12 cellular contexts compared by ENCODE assay signal in genomic region chr19:6586726-6587092, GRCh38. TPM values are rescaled to one million over a fixed set of nuclear protein-coding genes. Genes with fewer than 3 reads are reported as not detected.
DNase-seq lines count a peak whose midpoint lies in the region; ATAC-seq, FAIRE-seq and TF ChIP-seq lines count a peak whose summit lies in the region.
"Had no signal": no experiment of that assay in that cellular context is flagged by ENCODE, and none has a peak within 500 bp of the region (broad histone marks: within the 10 kb centered on the region; RNA-seq: fewer than 3 reads in every experiment).

No MANE protein-coding gene starts in this region.

- WGBS in HepG2 (ENCODE audit: low lambda C conversion rate): 4% methylated on average over 4 of the region's 4 CpGs
- 11% methylated on average over 4 of the region's 4 CpGs for WGBS in right lobe of liver (ENCODE audit: insufficient coverage, low coverage, low lambda C conversion rate, missing lambda C conversion rate)
- WGBS in heart right ventricle, 2 donors: 2 to 10% methylated on average over 4 of the region's 4 CpGs

- peaks cover 3 to 59% of the 10 kb centered on the region in 2 experiments; a peak in 3 of 5 replicates for H3K27me3 ChIP-seq in HepG2 (ENCODE audit: control insufficient read depth in 1 of 2, insufficient read depth in 2 of 2, low read length in 2 of 2)
- H3K27me3 ChIP-seq in right lobe of liver: peaks cover 0 to 19% of the 10 kb centered on the region in 2 donors
- H3K27me3 ChIP-seq in heart right ventricle: peaks cover 19 to 95% (median 85%) of the 10 kb centered on the region in 7 donors

- H3K4me1 ChIP-seq in HepG2 (ENCODE audit: insufficient read depth, low read length) (peaks cover 7% of the 10 kb centered on the region), right lobe of liver (no peaks in the 10 kb centered on the region), heart right ventricle (peaks cover 0 to 45% (median 19%) of the 10 kb centered on the region in 9 donors)

- no peak overlapping the region for H3K9ac ChIP-seq in HepG2 (ENCODE audit: insufficient read depth, low read depth, low read length)

- CTCF ChIA-PET in HepG2 (lab: Yijun Ruan, JAX; ENCODE audit: low intra/inter-chr PET ratio, low total read pairs): no interaction called here
- CTCF ChIA-PET in activated CD4-positive, alpha-beta memory T cell treated with anti-CD3 and anti-CD28 coated beads for 36 hours (lab: Charles Lee): no interaction called here

- in situ Hi-C loops in HepG2 (cut with HindIII; ENCODE audit: extremely low pct_ligation_motif_present, low pct_unique_long_range_greater_than_20kb): no loop called here

- no peak for TF ChIP-seq CTCF in HepG2 (CRISPR knock-in tag; IDR thresholded peaks at IDR 0.05)
- no peak for TF ChIP-seq CTCF in right lobe of liver (IDR thresholded peaks at IDR 0.05)
- TF ChIP-seq CTCF in heart right ventricle (IDR thresholded peaks at IDR 0.05): no peak

- POLR2A ChIA-PET in HepG2 (lab: Yijun Ruan, JAX): no interaction called here
- POLR2A ChIA-PET in activated CD4-positive, alpha-beta memory T cell treated with anti-CD3 and anti-CD28 coated beads for 36 hours (lab: Charles Lee): interaction anchor here (0.8 kb wide), 1 partner anchor 29 kb away, joined by 3 read pairs; no protein-coding TSS in a partner anchor

- no peak for TF ChIP-seq EP300 in HepG2 (IDR thresholded peaks at IDR 0.05; ENCODE audit: low read depth in 2 of 2, low read length in 2 of 2)
- TF ChIP-seq EP300 in HepG2 (CRISPR knock-in tag; IDR thresholded peaks at IDR 0.05; ENCODE audit: borderline replicate concordance): no peak

- TF ChIP-seq POLR2A in HepG2 (IDR thresholded peaks at IDR 0.05; ENCODE audit: insufficient read depth in 1 of 2, low read depth in 2 of 2, low read length in 2 of 2) (no peak), right lobe of liver (IDR thresholded peaks at IDR 0.05) (no peak), H54 (IDR thresholded peaks at IDR 0.05; ENCODE audit: low read depth, low read length) (no peak)

- no peak overlapping the region for H3K4me3 ChIP-seq in HepG2 (replicated peaks in 1 of 3; ENCODE audit: insufficient read depth in 1 of 3, low read depth in 2 of 3, low read length in 3 of 3)
- no peak overlapping the region for H3K4me3 ChIP-seq in right lobe of liver
- peak overlapping the region; percentile 40; the same call in 1 of the 2 replicates for H3K4me3 ChIP-seq in iPS-18c (ENCODE audit: insufficient read depth, low read depth, low read length)
- no peak overlapping the region for H3K4me3 ChIP-seq in heart right ventricle
- H3K4me3 ChIP-seq: esophagus muscularis mucosa, left lung had no signal

- H3K36me3 ChIP-seq in HepG2 (replicated peaks in 1 of 2; ENCODE audit: control insufficient read depth in 1 of 2, insufficient read depth in 2 of 2, low read length in 2 of 2) (no peaks in the 10 kb centered on the region), right lobe of liver (no peaks in the 10 kb centered on the region), heart right ventricle (no peaks in the 10 kb centered on the region)
- H3K36me3 ChIP-seq: esophagus muscularis mucosa, left lung had no signal

- no TSS peak for BruUV-seq in HepG2 (replicated peaks; lab: Mats Ljungman, UMichigan)

- no peaks in the 10 kb centered on the region for H3K9me3 Mint-ChIP-seq in activated CD4-positive, alpha-beta memory T cell treated with anti-CD3 and anti-CD28 coated beads for 36 hours

- peak overlapping the region; percentile 44; the same call in 1 of the 2 replicates for H3K4me2 ChIP-seq in HepG2 (ENCODE audit: low read depth, low read length)

- H3K9me3 ChIP-seq in HepG2 (ENCODE audit: low read length) (no peaks in the 10 kb centered on the region), right lobe of liver (no peaks in the 10 kb centered on the region), iPS-18c (ENCODE audit: control insufficient read depth, insufficient read depth, low read length) (no peaks in the 10 kb centered on the region), heart right ventricle (no peaks in the 10 kb centered on the region)
- H3K9me3 ChIP-seq: esophagus muscularis mucosa, left lung had no signal

- no peak overlapping the region for H3K27ac Mint-ChIP-seq in activated CD4-positive, alpha-beta memory T cell treated with anti-CD3 and anti-CD28 coated beads for 36 hours

- no peak overlapping the region for H2AFZ ChIP-seq in HepG2 (ENCODE audit: low read length)

- no peak for ATAC-seq in HepG2
- no peak for ATAC-seq in right lobe of liver
- no peak for ATAC-seq in HG03139 (IDR thresholded peaks at IDR 0.05; ENCODE audit: unreplicated experiment)
- ATAC-seq in heart right ventricle: no peak

- intact Hi-C loops in HepG2 (cut with micrococcal nuclease; ENCODE audit: unreplicated experiment): no loop called here
- intact Hi-C loops in right lobe of liver (cut with DNase I): no loop called here
- intact Hi-C loops in activated CD4-positive, alpha-beta memory T cell treated with anti-CD3 and anti-CD28 coated beads for 36 hours (cut with micrococcal nuclease): no loop called here
- intact Hi-C loops in heart right ventricle (cut with DNase I): no loop called here

- H3K4me3 Mint-ChIP-seq in activated CD4-positive, alpha-beta memory T cell treated with anti-CD3 and anti-CD28 coated beads for 36 hours: peak overlapping the region; percentile 36

- no peaks in the 10 kb centered on the region for H3K79me2 ChIP-seq in HepG2 (ENCODE audit: insufficient read depth, low read length)

- peaks cover 47% of the 10 kb centered on the region for H3K27me3 Mint-ChIP-seq in activated CD4-positive, alpha-beta memory T cell treated with anti-CD3 and anti-CD28 coated beads for 36 hours

- H3K27ac ChIP-seq in HepG2 (ENCODE audit: extremely low read length, insufficient read depth, low read length) (no peak overlapping the region), right lobe of liver (no peak overlapping the region), heart right ventricle (no peak overlapping the region)
- H3K27ac ChIP-seq: C4-2B, esophagus muscularis mucosa, left lung had no signal

- no peaks in the 10 kb centered on the region for H3K36me3 Mint-ChIP-seq in activated CD4-positive, alpha-beta memory T cell treated with anti-CD3 and anti-CD28 coated beads for 36 hours

- no peaks in the 10 kb centered on the region for H4K20me1 ChIP-seq in HepG2 (ENCODE audit: insufficient read depth, low read length)

- DNase-seq in HepG2 (ENCODE audit: low spot score): no peak
- DNase-seq in right lobe of liver: no peak
- no peak for DNase-seq in activated CD4-positive, alpha-beta memory T cell treated with anti-CD3 and anti-CD28 coated beads for 36 hours
- no peak for DNase-seq in H54 (ENCODE audit: insufficient read length, low spot score)
- DNase-seq in COLO829 (ENCODE audit: low spot score): no peak
- no peak for DNase-seq in heart right ventricle
- DNase-seq: left lung; NK-92 treated with Interleukin-12 subunit alpha and Interleukin-12 subunit beta, amount 100 ng/mL, for 24 hours had no signal

- no peak for TF ChIP-seq RAD21 in HepG2 (CRISPR knock-in tag; IDR thresholded peaks at IDR 0.05)

- H3K4me1 Mint-ChIP-seq in activated CD4-positive, alpha-beta memory T cell treated with anti-CD3 and anti-CD28 coated beads for 36 hours (ENCODE audit: low read depth): peaks cover 42% of the 10 kb centered on the region

- FAIRE-seq in HepG2 (lab: Jason Lieb, UNC): no peak
- FAIRE-seq in H54 (lab: Jason Lieb, UNC): no peak

RNA-seq across cellular contexts. Expression of gene CD70, which starts 4.2 kb away (rescaled TPM):
- total RNA-seq in HepG2 (2016; rRNA removed; fragmentation: Illumina TruSeq; extraction: Trizol): not detected in 2 replicates
- not detected in 2 replicates for total RNA-seq in HepG2 (2016; cell fraction: cytosol; rRNA removed; fragmentation: Illumina TruSeq; extraction: Trizol; ENCODE audit: low read depth)
- not detected in 2 replicates for total RNA-seq in HepG2 (2016; cell fraction: insoluble cytoplasmic fraction; rRNA removed; fragmentation: Illumina TruSeq; extraction: Trizol)
- not detected in 2 replicates for total RNA-seq in HepG2 (2016; cell fraction: membrane; rRNA removed; fragmentation: Illumina TruSeq; extraction: Trizol)
- total RNA-seq in HepG2 (2016; cell fraction: nucleus; rRNA removed; fragmentation: Illumina TruSeq; extraction: Trizol): not detected in 2 replicates
- polyA plus RNA-seq in HepG2 (2011; rRNA removed): 0.13 and 0.51 TPM in 2 replicates
- polyA plus RNA-seq in HepG2 (2011; cell fraction: cytosol; rRNA removed): 0.40 and 0.45 TPM in 2 replicates
- polyA plus RNA-seq in HepG2 (2011; cell fraction: nucleus; rRNA removed): 0.80 TPM in 2 replicates
- 0.37 TPM in 1 of 2 replicates, not detected in the other for polyA plus RNA-seq in HepG2 (2012)
- not detected in 2 replicates for polyA plus RNA-seq in HepG2 (2016; cell fraction: cytosol; fragmentation: Illumina TruSeq; extraction: Trizol; ENCODE audit: low read depth)
- polyA plus RNA-seq in HepG2 (2016; cell fraction: insoluble cytoplasmic fraction; fragmentation: Illumina TruSeq; extraction: Trizol; ENCODE audit: low read depth): not detected in 2 replicates
- polyA plus RNA-seq in HepG2 (2016; cell fraction: membrane; fragmentation: Illumina TruSeq; extraction: Trizol; ENCODE audit: low read depth): not detected in 2 replicates
- polyA plus RNA-seq in HepG2 (2016; cell fraction: nucleus; fragmentation: Illumina TruSeq; extraction: Trizol; ENCODE audit: insufficient read depth, low read depth): not detected in 2 replicates
- 0.22 and 1.2 TPM in 2 replicates for polyA minus RNA-seq in HepG2 (2011; rRNA and poly(A)+ RNA removed; ENCODE audit: low replicate concordance)
- not detected in 2 replicates for polyA minus RNA-seq in HepG2 (2011; cell fraction: cytosol; rRNA and poly(A)+ RNA removed)
- not detected in 2 replicates for polyA minus RNA-seq in HepG2 (2011; cell fraction: nucleus; rRNA and poly(A)+ RNA removed)
- total RNA-seq in right lobe of liver: not detected
- 10 to 100 TPM in 1 of 2 experiments, 1 to 10 TPM in 1; 8.4 to 10.7 TPM for total RNA-seq in activated CD4-positive, alpha-beta memory T cell treated with anti-CD3 and anti-CD28 coated beads for 36 hours
- under 1 TPM in 1 of 10 donors, not detected in 9; 0.49 TPM for total RNA-seq in heart right ventricle
- not detected for polyA plus RNA-seq in heart right ventricle

RNA-seq across cellular contexts. Expression of gene TNFSF9, which starts 55.9 kb away (rescaled TPM):
- 0.20 and 1.0 TPM in 2 replicates for total RNA-seq in HepG2 (2016; rRNA removed; fragmentation: Illumina TruSeq; extraction: Trizol)
- 0.26 and 0.30 TPM in 2 replicates for total RNA-seq in HepG2 (2016; cell fraction: cytosol; rRNA removed; fragmentation: Illumina TruSeq; extraction: Trizol; ENCODE audit: low read depth)
- 0.25 and 0.84 TPM in 2 replicates for total RNA-seq in HepG2 (2016; cell fraction: insoluble cytoplasmic fraction; rRNA removed; fragmentation: Illumina TruSeq; extraction: Trizol)
- total RNA-seq in HepG2 (2016; cell fraction: membrane; rRNA removed; fragmentation: Illumina TruSeq; extraction: Trizol): 0.49 and 0.62 TPM in 2 replicates
- total RNA-seq in HepG2 (2016; cell fraction: nucleus; rRNA removed; fragmentation: Illumina TruSeq; extraction: Trizol): 0.78 and 0.90 TPM in 2 replicates
- 1.5 and 1.8 TPM in 2 replicates for polyA plus RNA-seq in HepG2 (2011; rRNA removed)
- 1.0 and 1.7 TPM in 2 replicates for polyA plus RNA-seq in HepG2 (2011; cell fraction: cytosol; rRNA removed)
- 1.2 and 1.4 TPM in 2 replicates for polyA plus RNA-seq in HepG2 (2011; cell fraction: nucleus; rRNA removed)
- polyA plus RNA-seq in HepG2 (2012): 1.5 and 2.6 TPM in 2 replicates
- polyA plus RNA-seq in HepG2 (2016; cell fraction: cytosol; fragmentation: Illumina TruSeq; extraction: Trizol; ENCODE audit: low read depth): 0.10 and 0.31 TPM in 2 replicates
- polyA plus RNA-seq in HepG2 (2016; cell fraction: insoluble cytoplasmic fraction; fragmentation: Illumina TruSeq; extraction: Trizol; ENCODE audit: low read depth): 0.24 and 0.45 TPM in 2 replicates
- 0.22 and 0.38 TPM in 2 replicates for polyA plus RNA-seq in HepG2 (2016; cell fraction: membrane; fragmentation: Illumina TruSeq; extraction: Trizol; ENCODE audit: low read depth)
- polyA plus RNA-seq in HepG2 (2016; cell fraction: nucleus; fragmentation: Illumina TruSeq; extraction: Trizol; ENCODE audit: insufficient read depth, low read depth): 1.9 and 2.1 TPM in 2 replicates
- 1.4 and 15.3 TPM in 2 replicates for polyA minus RNA-seq in HepG2 (2011; rRNA and poly(A)+ RNA removed; ENCODE audit: low replicate concordance)
- polyA minus RNA-seq in HepG2 (2011; cell fraction: cytosol; rRNA and poly(A)+ RNA removed): 0.40 and 1.7 TPM in 2 replicates
- 1.2 and 1.5 TPM in 2 replicates for polyA minus RNA-seq in HepG2 (2011; cell fraction: nucleus; rRNA and poly(A)+ RNA removed)
- 1 to 10 TPM in 1 of 6 experiments, under 1 TPM in 2, not detected in 3; 0.27 to 1.6 (median 0.55) TPM for total RNA-seq in right lobe of liver
- total RNA-seq in activated CD4-positive, alpha-beta memory T cell treated with anti-CD3 and anti-CD28 coated beads for 36 hours: 1 to 10 TPM; 1.2 to 1.4 TPM
- under 1 TPM in 7 of 10 donors, not detected in 3; 0.13 to 0.88 (median 0.22) TPM for total RNA-seq in heart right ventricle
- under 1 TPM; 0.14 to 0.15 TPM for polyA plus RNA-seq in heart right ventricle
